Comparison of ENCODE assay signal across 8 cellular contexts in the genomic region with DNA sequence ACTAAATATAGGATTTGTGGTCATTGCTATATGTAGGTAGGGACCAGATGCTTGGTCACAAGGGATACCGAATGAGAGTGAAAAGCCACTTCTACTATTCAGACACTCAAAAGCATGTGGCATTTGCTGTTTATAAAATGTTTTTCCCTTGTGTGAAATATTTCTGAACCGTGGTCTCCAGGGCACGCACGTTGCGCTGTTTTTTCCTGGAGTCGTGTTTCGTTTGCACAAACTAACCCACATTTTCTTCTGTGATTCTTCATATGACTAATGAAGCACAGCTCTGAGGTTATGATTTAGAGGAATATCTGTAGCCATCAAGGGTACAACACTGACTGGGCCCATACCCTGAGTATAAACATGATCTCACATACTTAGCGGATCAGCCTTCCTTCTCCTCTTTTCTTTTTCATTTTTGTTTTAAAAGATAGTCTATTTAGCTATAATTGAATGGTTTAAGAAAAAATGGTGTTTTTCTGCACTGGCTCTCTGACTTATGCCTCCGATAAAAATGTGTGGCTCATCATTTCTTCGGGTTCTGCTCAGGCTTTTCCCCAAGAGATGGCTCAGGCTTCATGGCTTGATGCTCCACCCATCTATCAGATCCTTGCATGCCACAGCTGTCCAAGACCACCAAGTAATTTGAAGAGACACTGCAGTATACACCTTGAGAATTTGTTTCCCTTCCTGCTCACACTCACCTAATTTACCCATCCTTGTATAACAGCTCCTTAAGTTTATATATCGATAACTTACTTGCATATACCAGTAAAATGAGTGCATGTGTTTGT.
DNase-seq lines count a peak whose midpoint lies in the region; ATAC-seq and FAIRE-seq lines count a peak whose summit lies in the region.
"Had no signal": no experiment of that assay in that cellular context is flagged by ENCODE, and none has a peak within 500 bp of the region (broad histone marks: within the 10 kb centered on the region; RNA-seq: fewer than 3 reads in every experiment).

No MANE protein-coding gene starts in this region.

- no peak for FAIRE-seq in RCC 7860 (lab: Jason Lieb, UNC)

- ATAC-seq in GM18909 (IDR thresholded peaks at IDR 0.05; ENCODE audit: poor library complexity, unreplicated experiment) (peak; percentile 71), HG02610 (IDR thresholded peaks at IDR 0.05; ENCODE audit: unreplicated experiment) (peak; percentile 76)

- DNase-seq in NAMALWA (ENCODE audit: low spot score) (peak; percentile 84), RCC 7860 (ENCODE audit: low spot score) (no peak), NCI-H524 treated with DMSO at 0.1 percent for 48 hours (lab: John Stamatoyannopoulos, UW) (no peak), AG08395 (ENCODE audit: low spot score) (no peak)
- DNase-seq in stimulated activated CD4-positive, alpha-beta T cell treated with anti-CD3 and anti-CD28 coated beads, Interleukin-4, amount 100 ng/mL, for 48 hours (ENCODE audit: low read depth in 2 of 2): peak; percentile 38 to 57
- DNase-seq: erythroblast had no signal

Comparison
In these comparisons a context has a peak if more than half of its experiments do, and no peak if none do; other contexts are left out.
1. DNase-seq: peak in NAMALWA (single experiment) and stimulated activated CD4-positive, alpha-beta T cell treated with anti-CD3 and anti-CD28 coated beads, Interleukin-4, amount 100 ng/mL, for 48 hours (2 of 2); none in RCC 7860 (single experiment), NCI-H524 treated with DMSO at 0.1 percent for 48 hours (single experiment) and AG08395 (single experiment).